Comparison of ENCODE assay signal across 36 cellular contexts in the genomic region with DNA sequence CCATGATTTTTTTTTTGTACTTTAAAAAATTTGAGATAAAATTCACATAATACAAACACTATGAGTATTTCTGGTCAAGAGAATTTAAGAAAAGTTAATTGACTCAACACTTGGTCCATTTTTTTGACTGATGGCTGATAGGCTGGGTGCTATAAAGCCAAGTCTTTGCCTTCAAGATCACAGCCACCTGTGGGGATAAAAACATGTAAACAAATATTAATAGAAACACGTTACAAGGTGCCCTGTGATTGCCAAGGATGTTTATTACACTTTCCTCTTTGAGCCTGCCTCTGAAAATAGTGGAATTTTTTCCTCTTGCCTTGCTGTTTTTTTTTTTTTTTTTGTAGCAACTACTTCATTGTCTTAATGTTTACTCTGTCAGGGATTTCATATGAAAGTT.
"Had no signal": no experiment of that assay in that cellular context is flagged by ENCODE, and none has a peak within 500 bp of the region (broad histone marks: within the 10 kb centered on the region; RNA-seq: fewer than 3 reads in every experiment).

No MANE protein-coding gene starts in this region.

- H3K9me3 Mint-ChIP-seq: activated CD4-positive, alpha-beta memory T cell treated with anti-CD3 and anti-CD28 coated beads, Interleukin-2, amount 10 ng/mL, durations not matched to agents 7 days and 5 days; activated CD4-positive, alpha-beta T cell treated with anti-CD3 and anti-CD28 coated beads, Interleukin-2, amount 10 ng/mL, durations not matched to agents 7 days and 5 days; activated naive CD4-positive, alpha-beta T cell treated with anti-CD3 and anti-CD28 coated beads for 36 hours; activated naive CD4-positive, alpha-beta T cell treated with anti-CD3 and anti-CD28 coated beads, Interleukin-2, amount 50 U/mL, for 24 hours; activated naive CD8-positive, alpha-beta T cell treated with anti-CD3 and anti-CD28 coated beads for 36 hours; activated naive CD8-positive, alpha-beta T cell treated with anti-CD3 and anti-CD28 coated beads, Interleukin-2, amount 50 U/mL, for 24 hours; activated T-cell treated with anti-CD3 and anti-CD28 coated beads, Interleukin-2, amount 50 U/mL, for 4 hours; activated T-helper 2 cell treated with anti-CD3 and anti-CD28 coated beads, Interferon-gamma antibody, Interleukin-2, Interleukin-4, amounts not matched to agents 10 μg/mL and 5 μg/mL and 100 μg/mL, durations not matched to agents 14 hours and 24 hours and 36 hours; effector memory CD8-positive, alpha-beta T cell; T-helper 2 cell treated with Interferon-gamma antibody and Interleukin-4, amounts not matched to agents 5 μg/mL and 100 μg/mL, for 36 hours had no signal

- H3K9me3 ChIP-seq: adrenal gland, body of pancreas, esophagus squamous epithelium had no signal

- H3K36me3 Mint-ChIP-seq: activated naive CD4-positive, alpha-beta T cell treated with anti-CD3 and anti-CD28 coated beads, Interleukin-2, amount 50 U/mL, for 24 hours; activated naive CD8-positive, alpha-beta T cell treated with anti-CD3 and anti-CD28 coated beads for 36 hours had no signal

- H3K27ac Mint-ChIP-seq: activated CD4-positive, alpha-beta memory T cell treated with anti-CD3 and anti-CD28 coated beads, Interleukin-2, amount 10 ng/mL, durations not matched to agents 7 days and 5 days; activated CD4-positive, alpha-beta T cell treated with anti-CD3 and anti-CD28 coated beads, Interleukin-2, amount 10 ng/mL, durations not matched to agents 7 days and 5 days; activated naive CD4-positive, alpha-beta T cell treated with anti-CD3 and anti-CD28 coated beads for 36 hours; activated naive CD4-positive, alpha-beta T cell treated with anti-CD3 and anti-CD28 coated beads, Interleukin-2, amount 50 U/mL, for 24 hours; activated naive CD8-positive, alpha-beta T cell treated with anti-CD3 and anti-CD28 coated beads for 36 hours; activated naive CD8-positive, alpha-beta T cell treated with anti-CD3 and anti-CD28 coated beads, Interleukin-2, amount 50 U/mL, for 24 hours; activated T-helper 2 cell treated with anti-CD3 and anti-CD28 coated beads, Interferon-gamma antibody, Interleukin-2, Interleukin-4, amounts not matched to agents 10 μg/mL and 5 μg/mL and 100 μg/mL, durations not matched to agents 14 hours and 24 hours and 36 hours; effector memory CD8-positive, alpha-beta T cell; T-helper 17 cell; T-helper 2 cell treated with Interferon-gamma antibody and Interleukin-4, amounts not matched to agents 5 μg/mL and 100 μg/mL, for 36 hours had no signal

- H3K36me3 ChIP-seq: adrenal gland, esophagus squamous epithelium, WERI-Rb-1 had no signal

- H3K27me3 Mint-ChIP-seq: T-helper 17 cell had no signal

- ATAC-seq: activated naive CD8-positive, alpha-beta T cell treated with anti-CD3 and anti-CD28 coated beads, Interleukin-2, amount 50 U/mL, for 24 hours; activated T-cell treated with anti-CD3 and anti-CD28 coated beads, Interleukin-2, amount 50 U/mL, for 4 hours; body of pancreas; effector memory CD8-positive, alpha-beta T cell; T-helper 17 cell had no signal

- H3K4me3 Mint-ChIP-seq: activated CD4-positive, alpha-beta memory T cell treated with anti-CD3 and anti-CD28 coated beads, Interleukin-2, amount 10 ng/mL, durations not matched to agents 7 days and 5 days; activated CD4-positive, alpha-beta T cell treated with anti-CD3 and anti-CD28 coated beads, Interleukin-2, amount 10 ng/mL, durations not matched to agents 7 days and 5 days; activated naive CD4-positive, alpha-beta T cell treated with anti-CD3 and anti-CD28 coated beads for 36 hours; activated naive CD4-positive, alpha-beta T cell treated with anti-CD3 and anti-CD28 coated beads, Interleukin-2, amount 50 U/mL, for 24 hours; activated naive CD8-positive, alpha-beta T cell treated with anti-CD3 and anti-CD28 coated beads for 36 hours; activated naive CD8-positive, alpha-beta T cell treated with anti-CD3 and anti-CD28 coated beads, Interleukin-2, amount 50 U/mL, for 24 hours; activated T-cell treated with anti-CD3 and anti-CD28 coated beads, Interleukin-2, amount 50 U/mL, for 4 hours; effector memory CD8-positive, alpha-beta T cell; T-helper 17 cell; T-helper 2 cell treated with Interferon-gamma antibody and Interleukin-4, amounts not matched to agents 5 μg/mL and 100 μg/mL, for 36 hours had no signal

- FAIRE-seq: colon, endometrium, endothelial cell of umbilical vein had no signal

- H3K27me3 ChIP-seq: adrenal gland, body of pancreas, esophagus squamous epithelium had no signal

- H3K4me1 ChIP-seq: adrenal gland had no signal

- DNase-seq: activated CD4-positive, alpha-beta memory T cell treated with anti-CD3 and anti-CD28 coated beads, Interleukin-2, amount 10 ng/mL, durations not matched to agents 7 days and 5 days; activated CD4-positive, alpha-beta T cell treated with anti-CD3 and anti-CD28 coated beads for 1 hour; activated CD4-positive, alpha-beta T cell treated with anti-CD3 and anti-CD28 coated beads for 4 hours; activated CD4-positive, alpha-beta T cell treated with anti-CD3 and anti-CD28 coated beads, Interleukin-2, amount 10 ng/mL, durations not matched to agents 7 days and 5 days; activated CD4-positive, alpha-beta T cell treated with anti-CD3 and anti-CD28 coated beads, Interleukin-2, amount 50 U/mL, for 4 hours; activated CD4-positive, CD25-positive, alpha-beta regulatory T cell; activated CD8-positive, alpha-beta memory T cell treated with anti-CD3 and anti-CD28 coated beads, Interleukin-2, amount 50 U/mL, for 48 hours; activated effector memory CD4-positive, alpha-beta T cell treated with anti-CD3 and anti-CD28 coated beads, Interleukin-2, amount 50 U/mL, for 16 hours; activated naive CD4-positive, alpha-beta T cell treated with anti-CD3 and anti-CD28 coated beads for 36 hours; activated naive CD8-positive, alpha-beta T cell treated with anti-CD3 and anti-CD28 coated beads for 36 hours; activated naive CD8-positive, alpha-beta T cell treated with anti-CD3 and anti-CD28 coated beads, Interleukin-2, amount 50 U/mL, for 24 hours; activated T-cell treated with anti-CD3 and anti-CD28 coated beads for 4 hours; activated T-cell treated with anti-CD3 and anti-CD28 coated beads, Interleukin-2, amount 50 U/mL, for 4 hours; adrenal gland; amygdala; aorta; body of pancreas; caudate nucleus; cortex of kidney; dermis blood vessel endothelial cell; effector CD4-positive, alpha-beta T cell; effector memory CD8-positive, alpha-beta T cell; esophagus squamous epithelium; foreskin melanocyte; head of caudate nucleus; T-helper 1 cell; T-helper 17 cell; T1000; WERI-Rb-1 had no signal

- H3K4me1 Mint-ChIP-seq: activated CD4-positive, alpha-beta memory T cell treated with anti-CD3 and anti-CD28 coated beads, Interleukin-2, amount 10 ng/mL, durations not matched to agents 7 days and 5 days; activated CD4-positive, alpha-beta T cell treated with anti-CD3 and anti-CD28 coated beads, Interleukin-2, amount 10 ng/mL, durations not matched to agents 7 days and 5 days; activated naive CD4-positive, alpha-beta T cell treated with anti-CD3 and anti-CD28 coated beads, Interleukin-2, amount 50 U/mL, for 24 hours; activated naive CD8-positive, alpha-beta T cell treated with anti-CD3 and anti-CD28 coated beads for 36 hours; activated naive CD8-positive, alpha-beta T cell treated with anti-CD3 and anti-CD28 coated beads, Interleukin-2, amount 50 U/mL, for 24 hours; T-helper 17 cell had no signal

- H3K4me3 ChIP-seq: adrenal gland, body of pancreas, esophagus squamous epithelium had no signal

- H3K27ac ChIP-seq: adrenal gland, body of pancreas, epithelial cell of prostate, esophagus squamous epithelium, WERI-Rb-1 had no signal
